Comparison of ENCODE assay signal across 1 cellular context in the genomic region with DNA sequence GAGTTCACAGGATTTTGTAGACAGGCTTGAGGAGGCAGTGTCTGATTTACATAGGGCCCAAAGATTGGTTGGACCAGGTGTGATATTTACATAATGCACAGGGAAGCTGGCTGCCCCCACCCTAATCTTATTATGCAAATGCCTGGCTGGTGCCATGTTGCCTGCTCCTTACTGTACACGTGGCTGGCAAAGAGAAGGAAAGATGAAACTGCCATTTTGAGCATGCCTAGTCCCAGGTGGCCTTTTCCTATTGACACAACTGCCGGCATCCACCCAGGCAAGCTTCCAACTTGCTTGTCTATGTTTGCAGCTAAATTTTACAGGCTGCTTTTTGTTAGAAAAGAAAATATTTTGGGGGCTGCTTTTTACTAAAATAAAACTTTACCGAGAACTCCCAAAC.
TF ChIP-seq lines count a peak whose summit lies in the region.

No MANE protein-coding gene starts in this region.

TF ChIP-seq in K562, 482 proteins besides CTCF, POLR2A, EP300 and RAD21 (continued from another document and continues in another):
- TF ChIP-seq ZNF143 (CRISPR knock-in tag; IDR thresholded peaks at IDR 0.05) (no peak), ASH1L (IDR thresholded peaks at IDR 0.05; ENCODE audit: borderline replicate concordance, low read depth, partially characterized antibody) (no peak), CREB5 (CRISPR knock-in tag; IDR thresholded peaks at IDR 0.05) (no peak), FOXJ2 (tag; IDR thresholded peaks at IDR 0.05) (no peak), CHD7 (IDR thresholded peaks at IDR 0.05; ENCODE audit: low read depth, low read length) (no peak), KAT2B (IDR thresholded peaks at IDR 0.05; ENCODE audit: low read depth, low read length) (no peak), SMARCE1 (IDR thresholded peaks at IDR 0.05) (no peak), CREB3L1 (IDR thresholded peaks at IDR 0.05; ENCODE audit: borderline replicate concordance, low read depth) (peak; percentile 55; the same call in 1 of the 2 replicates), PML (IDR thresholded peaks at IDR 0.05; ENCODE audit: low read length) (no peak), E2F6 (IDR thresholded peaks at IDR 0.05; ENCODE audit: borderline replicate concordance in 1 of 2, extremely low read depth in 1 of 2, insufficient read depth in 1 of 2, insufficient read length in 1 of 2, low read depth in 1 of 2, low read length in 1 of 2, poor library complexity in 1 of 2, severe bottlenecking in 1 of 2) (peak in 1 of 2 experiments; percentile 19), RBM15 (IDR thresholded peaks at IDR 0.05; ENCODE audit: insufficient read depth, low read length) (no peak), PRMT5 (CRISPR knock-in tag; IDR thresholded peaks at IDR 0.05) (no peak), RBBP5 (IDR thresholded peaks at IDR 0.05; ENCODE audit: borderline replicate concordance, insufficient read depth, low read length, poor library complexity, severe bottlenecking) (no peak), XRCC3 (IDR thresholded peaks at IDR 0.05) (no peak), ATF2 (CRISPR knock-in tag; IDR thresholded peaks at IDR 0.05) (no peak), HSF4 (CRISPR knock-in tag; IDR thresholded peaks at IDR 0.05; ENCODE audit: borderline replicate concordance) (no peak), MYC (IDR thresholded peaks at IDR 0.05; ENCODE audit: low read depth, low read length) (peak; percentile 73), MYC (CRISPR knock-in tag; IDR thresholded peaks at IDR 0.05; ENCODE audit: borderline replicate concordance, low read depth) (no peak), ZNF699 (CRISPR knock-in tag; IDR thresholded peaks at IDR 0.05; ENCODE audit: insufficient replicate concordance) (no peak), GATAD2A (IDR thresholded peaks at IDR 0.05) (no peak), ZNF668 (CRISPR knock-in tag; IDR thresholded peaks at IDR 0.05) (no peak), SOX6 (IDR thresholded peaks at IDR 0.05) (no peak), MEF2A (IDR thresholded peaks at IDR 0.05; ENCODE audit: control insufficient read depth, low read depth, low read length) (no peak), ARID2 (IDR thresholded peaks at IDR 0.05) (no peak), TBL1XR1 (IDR thresholded peaks at IDR 0.05; ENCODE audit: low read length in 2 of 2) (no peak), SNAPC5 (CRISPR knock-in tag; IDR thresholded peaks at IDR 0.05) (no peak), CEBPB (tag; IDR thresholded peaks at IDR 0.05) (no peak), HDAC2 (IDR thresholded peaks at IDR 0.05) (no peak), TAF7 (tag; IDR thresholded peaks at IDR 0.05) (no peak), ZNF133 (CRISPR knock-in tag; IDR thresholded peaks at IDR 0.05) (no peak), RBM39 (optimal IDR thresholded peaks at IDR 0.05; ENCODE audit: low read depth, low read length) (no peak), ZNF518B (CRISPR knock-in tag; IDR thresholded peaks at IDR 0.05) (no peak), PPARD (CRISPR knock-in tag; IDR thresholded peaks at IDR 0.05) (no peak), RFX5 (IDR thresholded peaks at IDR 0.05; ENCODE audit: low read depth, low read length) (no peak)
- TF ChIP-seq, protein P1, sequence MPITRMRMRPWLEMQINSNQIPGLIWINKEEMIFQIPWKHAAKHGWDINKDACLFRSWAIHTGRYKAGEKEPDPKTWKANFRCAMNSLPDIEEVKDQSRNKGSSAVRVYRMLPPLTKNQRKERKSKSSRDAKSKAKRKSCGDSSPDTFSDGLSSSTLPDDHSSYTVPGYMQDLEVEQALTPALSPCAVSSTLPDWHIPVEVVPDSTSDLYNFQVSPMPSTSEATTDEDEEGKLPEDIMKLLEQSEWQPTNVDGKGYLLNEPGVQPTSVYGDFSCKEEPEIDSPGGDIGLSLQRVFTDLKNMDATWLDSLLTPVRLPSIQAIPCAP (CRISPR knock-in tag; IDR thresholded peaks at IDR 0.05; ENCODE audit: borderline replicate concordance) = no peak
- TF ChIP-seq, protein P2, sequence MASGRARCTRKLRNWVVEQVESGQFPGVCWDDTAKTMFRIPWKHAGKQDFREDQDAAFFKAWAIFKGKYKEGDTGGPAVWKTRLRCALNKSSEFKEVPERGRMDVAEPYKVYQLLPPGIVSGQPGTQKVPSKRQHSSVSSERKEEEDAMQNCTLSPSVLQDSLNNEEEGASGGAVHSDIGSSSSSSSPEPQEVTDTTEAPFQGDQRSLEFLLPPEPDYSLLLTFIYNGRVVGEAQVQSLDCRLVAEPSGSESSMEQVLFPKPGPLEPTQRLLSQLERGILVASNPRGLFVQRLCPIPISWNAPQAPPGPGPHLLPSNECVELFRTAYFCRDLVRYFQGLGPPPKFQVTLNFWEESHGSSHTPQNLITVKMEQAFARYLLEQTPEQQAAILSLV (tag; IDR thresholded peaks at IDR 0.05) = no peak
